ENCODE assay signal across 1 cellular context in genomic region chr6:125123051-125123450, GRCh38.
TF ChIP-seq lines count a peak whose summit lies in the region.

No MANE protein-coding gene starts in this region.

TF ChIP-seq in IMR-90, 13 proteins besides CTCF, POLR2A, EP300 and RAD21:
- no peak for TF ChIP-seq MAZ (IDR thresholded peaks at IDR 0.05; ENCODE audit: borderline replicate concordance, low read depth, low read length)
- TF ChIP-seq BHLHE40 (IDR thresholded peaks at IDR 0.05; ENCODE audit: low read depth, low read length) = no peak
